ENCODE assay signal across 11 cellular contexts in the genomic region with DNA sequence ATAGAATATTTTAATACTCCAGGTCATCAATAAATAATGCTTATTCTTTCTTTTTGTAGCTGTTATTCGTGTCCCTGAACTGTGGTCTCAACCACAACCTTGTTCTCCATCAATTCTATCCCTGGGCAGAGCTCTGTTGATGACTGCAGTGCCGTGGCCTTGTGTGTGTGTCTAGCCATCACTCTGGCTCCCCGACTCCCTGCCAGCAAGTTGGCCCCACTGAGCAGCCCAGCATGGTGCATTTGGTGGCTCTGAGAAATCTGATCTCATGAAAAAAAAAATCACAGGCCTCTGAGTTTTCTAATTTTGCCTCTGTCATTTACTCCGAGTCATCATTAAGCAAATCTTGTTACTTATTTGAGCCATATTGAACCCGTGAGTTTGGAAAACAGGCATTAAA.
"Had no signal": no experiment of that assay in that cellular context is flagged by ENCODE, and none has a peak within 500 bp of the region (broad histone marks: within the 10 kb centered on the region; RNA-seq: fewer than 3 reads in every experiment).

No MANE protein-coding gene starts in this region.

- DNase-seq: GM23248, GOT3, H7, H9, HCEC 1CT, HFFc6 had no signal

- H3K4me3 ChIP-seq: GM23248, GM23338, HAP-1 had no signal

- H3K9ac ChIP-seq: GM23248 had no signal

- ATAC-seq: GM23338, HCT116 had no signal

- FAIRE-seq: H1, H54 had no signal

- H3K36me3 ChIP-seq: HAP-1 had no signal

- H3K4me1 Mint-ChIP-seq: GM23338, H9 had no signal

- H2AFZ ChIP-seq: GM23248, GM23338 had no signal

- H3K4me2 ChIP-seq: GM23338 had no signal

- H3K27ac ChIP-seq: GM23248 had no signal

- H3K4me3 Mint-ChIP-seq: GM23338, H9, HFFc6 had no signal

- H3K9me3 Mint-ChIP-seq: GM23338, HFFc6 had no signal

- H3K27ac Mint-ChIP-seq: GM23338, H9, HFFc6 had no signal

- H3K4me1 ChIP-seq: HAP-1 had no signal
